ENCODE assay signal across 8 cellular contexts in the genomic region with DNA sequence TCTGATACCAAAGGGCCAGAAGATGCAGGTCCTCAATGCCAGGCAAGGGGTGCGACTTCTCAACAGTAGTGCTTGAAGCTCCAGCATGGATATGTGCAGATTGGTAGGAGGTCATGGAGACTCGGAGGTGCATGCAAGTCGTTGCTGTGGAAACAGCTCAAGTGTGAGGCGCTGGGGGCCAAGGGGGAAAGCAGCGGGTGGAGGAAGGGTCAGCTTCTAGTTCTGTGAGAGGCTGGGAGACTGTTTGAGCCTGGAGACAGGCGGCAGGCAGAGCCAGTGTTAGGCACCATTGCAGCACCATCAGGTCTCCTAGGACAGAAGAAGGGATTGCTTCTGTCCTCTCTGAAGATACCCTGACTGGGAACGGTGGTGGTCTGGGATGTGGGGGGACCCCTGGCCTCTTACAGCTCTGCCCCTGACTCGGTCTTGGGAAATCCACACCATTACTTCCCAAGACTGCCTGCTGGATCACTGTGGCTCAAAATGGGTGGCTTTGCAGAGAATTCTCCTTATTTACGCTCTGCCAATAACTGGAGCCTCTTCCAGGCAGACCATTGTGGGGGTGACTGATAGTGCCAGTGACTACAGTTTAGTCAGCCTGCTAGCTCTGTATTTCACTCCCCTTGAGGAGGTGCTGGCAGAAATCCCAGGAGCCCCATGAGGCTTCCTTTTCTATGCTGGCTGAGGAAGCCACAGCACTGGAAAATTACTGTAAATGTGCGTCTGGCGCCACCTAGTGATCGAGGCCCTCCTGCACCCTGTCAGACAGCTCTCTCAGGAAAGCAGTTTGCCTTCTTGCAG. TPM values are rescaled to one million over a fixed set of nuclear protein-coding genes. Genes with fewer than 3 reads are reported as not detected.
DNase-seq lines count a peak whose midpoint lies in the region; ATAC-seq and TF ChIP-seq lines count a peak whose summit lies in the region.

No MANE protein-coding gene starts in this region.

- H3K36me3 ChIP-seq in HCT116 (ENCODE audit: control insufficient read depth in 1 of 2, insufficient read depth in 2 of 2, low read length in 2 of 2) (no peaks in the 10 kb centered on the region), hepatocyte (replicated peaks; ENCODE audit: insufficient read depth, low read depth) (no peaks in the 10 kb centered on the region), smooth muscle cell (ENCODE audit: low read depth) (no peaks in the 10 kb centered on the region)

- H3K4me3 ChIP-seq in HCT116 (replicated peaks in 1 of 2; ENCODE audit: low read depth in 1 of 2, low read length in 2 of 2) = no peak overlapping the region
- H3K4me3 ChIP-seq in hepatocyte = no peak overlapping the region
- no peak overlapping the region for H3K4me3 ChIP-seq in smooth muscle cell

- H3K9me3 ChIP-seq in HCT116 (ENCODE audit: control insufficient read depth in 1 of 2, insufficient read depth in 1 of 2, low read depth in 1 of 2, low read length in 2 of 2) = no peaks in the 10 kb centered on the region
- no peaks in the 10 kb centered on the region for H3K9me3 ChIP-seq in hepatocyte (ENCODE audit: low read depth)
- H3K9me3 ChIP-seq in smooth muscle cell (replicated peaks; ENCODE audit: low read depth) = no peaks in the 10 kb centered on the region

- peak; percentile 91 for TF ChIP-seq RAD21 in HCT116 (IDR thresholded peaks at IDR 0.05; ENCODE audit: low read depth)

- H3K9ac ChIP-seq in HCT116 (ENCODE audit: low read length) = no peak overlapping the region
- H3K9ac ChIP-seq in smooth muscle cell (ENCODE audit: low read depth) = peak overlapping the region; percentile 66

- H3K4me1 Mint-ChIP-seq in T-helper 2 cell treated with Interferon-gamma antibody and Interleukin-4, amounts not matched to agents 5 μg/mL and 100 μg/mL, for 36 hours (ENCODE audit: low read depth) = no peaks in the 10 kb centered on the region

- H3K4me1 ChIP-seq in HCT116 (ENCODE audit: control insufficient read depth in 1 of 2, insufficient read depth in 2 of 2, low read length in 2 of 2) = peaks cover 4% of the 10 kb centered on the region in 2 experiments; a peak in 2 of 4 replicates
- peaks cover 6% of the 10 kb centered on the region for H3K4me1 ChIP-seq in hepatocyte (ENCODE audit: insufficient read depth)
- no peaks in the 10 kb centered on the region for H3K4me1 ChIP-seq in smooth muscle cell (ENCODE audit: low read depth)

- peak; percentile 97 for ATAC-seq in HCT116
- ATAC-seq in GM19328 (IDR thresholded peaks at IDR 0.05; ENCODE audit: unreplicated experiment) = no peak

- POLR2A ChIA-PET in HCT116 (lab: Charles Lee) = no interaction called here

- H3F3A ChIP-seq in smooth muscle cell (ENCODE audit: low read depth) = no peaks in the 10 kb centered on the region

- no peaks in the 10 kb centered on the region for H3K79me2 ChIP-seq in HCT116 (ENCODE audit: insufficient read depth, low read length)
- H3K79me2 ChIP-seq in hepatocyte = no peaks in the 10 kb centered on the region
- no peaks in the 10 kb centered on the region for H3K79me2 ChIP-seq in smooth muscle cell (ENCODE audit: low read depth)

- no peaks in the 10 kb centered on the region for H4K20me1 ChIP-seq in HCT116 (ENCODE audit: insufficient read depth)
- no peaks in the 10 kb centered on the region for H4K20me1 ChIP-seq in hepatocyte (ENCODE audit: insufficient read depth, poor library complexity, severe bottlenecking)
- H4K20me1 ChIP-seq in smooth muscle cell (ENCODE audit: low read depth) = no peaks in the 10 kb centered on the region

- H3K27me3 ChIP-seq in HCT116 (ENCODE audit: insufficient read depth, low read length) (no peaks in the 10 kb centered on the region), hepatocyte (no peaks in the 10 kb centered on the region), smooth muscle cell (ENCODE audit: low read depth) (no peaks in the 10 kb centered on the region)

- H2AFZ ChIP-seq in HCT116 (ENCODE audit: low read depth, low read length, poor library complexity, severe bottlenecking) (peak overlapping the region; percentile 36), hepatocyte (no peak overlapping the region), smooth muscle cell (ENCODE audit: low read depth) (peak overlapping the region; percentile 38)

- peaks cover 2% of the 10 kb centered on the region for H3K27me3 Mint-ChIP-seq in T-helper 2 cell treated with Interferon-gamma antibody and Interleukin-4, amounts not matched to agents 5 μg/mL and 100 μg/mL, for 36 hours (ENCODE audit: low read depth)

- H3K27ac ChIP-seq in HCT116 (ENCODE audit: low read depth, low read length) (no peak overlapping the region), hepatocyte (no peak overlapping the region), smooth muscle cell (ENCODE audit: low read depth) (peak overlapping the region; percentile 86)

- no peak for TF ChIP-seq POLR2A in HCT116 (IDR thresholded peaks at IDR 0.05; ENCODE audit: borderline replicate concordance, extremely low read depth, insufficient read depth, insufficient read length)

- RAD21 ChIA-PET in HCT116 (lab: Charles Lee; ENCODE audit: low non-redundant PET in 1 of 2, low total read pairs in 2 of 2, uncharacterized antibody in 2 of 2, unreplicated experiment in 2 of 2) = interaction anchor here (0.6 to 1.4 kb wide), 3 partner anchors 49 to 456 kb away, joined by 3 to 5 read pairs (median 3); no protein-coding TSS in a partner anchor

- TF ChIP-seq CTCF in HCT116 (IDR thresholded peaks at IDR 0.05 in 2 of 3, conservative IDR thresholded peaks at IDR 0.05 in 1 of 3; ENCODE audit: borderline replicate concordance in 1 of 3, insufficient read depth in 1 of 3, low read depth in 2 of 3, low read length in 2 of 3) = peak; percentile 76 to 97 (median 90)
- peak; percentile 96 for TF ChIP-seq CTCF in hepatocyte (IDR thresholded peaks at IDR 0.05; ENCODE audit: poor library complexity)
- peak; percentile 97 for TF ChIP-seq CTCF in smooth muscle cell (IDR thresholded peaks at IDR 0.05; ENCODE audit: borderline replicate concordance, insufficient read depth, poor library complexity, severe bottlenecking)

- BruUV-seq in HCT116 (replicated peaks; lab: Mats Ljungman, UMichigan) = no TSS peak

- H3K36me3 Mint-ChIP-seq in T-helper 2 cell treated with Interferon-gamma antibody and Interleukin-4, amounts not matched to agents 5 μg/mL and 100 μg/mL, for 36 hours (ENCODE audit: low read depth) = no peaks in the 10 kb centered on the region

- H3K4me2 ChIP-seq in HCT116 (ENCODE audit: low read length) = no peak overlapping the region
- H3K4me2 ChIP-seq in hepatocyte = no peak overlapping the region
- H3K4me2 ChIP-seq in smooth muscle cell = peak overlapping the region; percentile 58

- no peak overlapping the region for H3K4me3 Mint-ChIP-seq in T-helper 2 cell treated with Interferon-gamma antibody and Interleukin-4, amounts not matched to agents 5 μg/mL and 100 μg/mL, for 36 hours

- intact Hi-C loops in HCT116 (cut with micrococcal nuclease) = loop anchor here (1.0 to 5.0 kb wide), 4 partner anchors 49 to 618 kb away; no protein-coding TSS in a partner anchor

- DNase-seq in DMS53 (lab: John Stamatoyannopoulos, UW) (peak; percentile 57), HCT116 (ENCODE audit: low read depth, low spot score) (peak; percentile 68), NCI-H1694 treated with DMSO at 0.1 percent for 48 hours (lab: John Stamatoyannopoulos, UW) (peak; percentile 73), astrocyte of the hippocampus (ENCODE audit: low read depth, low spot score) (peak; percentile 97), hepatocyte (ENCODE audit: low spot score) (peak; percentile 93), smooth muscle cell (lab: John Stamatoyannopoulos, UW; ENCODE audit: unreplicated experiment) (peak; percentile 77)
- peak; percentile 39 for DNase-seq in T-helper 2 cell treated with Interferon-gamma antibody and Interleukin-4, amounts not matched to agents 5 μg/mL and 100 μg/mL, for 36 hours (ENCODE audit: low spot score)

- CTCF ChIA-PET in HCT116 (lab: Charles Lee) = interaction anchor here (0.7 to 4.0 kb wide), 9 partner anchors 9 to 553 kb away, joined by 3 to 21 read pairs (median 4); no protein-coding TSS in a partner anchor

- no peaks in the 10 kb centered on the region for H3K9me3 Mint-ChIP-seq in T-helper 2 cell treated with Interferon-gamma antibody and Interleukin-4, amounts not matched to agents 5 μg/mL and 100 μg/mL, for 36 hours

- no peaks in the 10 kb centered on the region for H3K9me2 ChIP-seq in HCT116 (ENCODE audit: insufficient read depth)
- H3K9me2 ChIP-seq in hepatocyte (replicated peaks; ENCODE audit: insufficient read depth) = no peaks in the 10 kb centered on the region

- H3K27ac Mint-ChIP-seq in T-helper 2 cell treated with Interferon-gamma antibody and Interleukin-4, amounts not matched to agents 5 μg/mL and 100 μg/mL, for 36 hours = no peak overlapping the region

- WGBS in hepatocyte (ENCODE audit: low lambda C conversion rate, missing lambda C conversion rate) = 71% methylated on average over 12 of the region's 12 CpGs
- WGBS in smooth muscle cell (ENCODE audit: low lambda C conversion rate) = 59% methylated on average over 12 of the region's 12 CpGs

TF ChIP-seq in HCT116, 20 proteins besides CTCF, POLR2A, EP300 and RAD21:
- TF ChIP-seq EZH2phosphoT487 (IDR thresholded peaks at IDR 0.05; ENCODE audit: borderline replicate concordance) (no peak), POLR2AphosphoS5 (IDR thresholded peaks at IDR 0.05; ENCODE audit: low read depth, low read length) (no peak), YY1 (IDR thresholded peaks at IDR 0.05; ENCODE audit: extremely low read depth, insufficient replicate concordance, low read depth, low read length) (no peak), EZH2 (IDR thresholded peaks at IDR 0.05) (no peak), SP1 (IDR thresholded peaks at IDR 0.05; ENCODE audit: low read depth) (0 out of 2 replicates have a peak, but pooled peaks have one; percentile 22)

RNA-seq across cellular contexts. Expression of a gene that starts 46.3 kb away (rescaled TPM):
- 23.5 TPM for total RNA-seq in HCT116 (2021; ENCODE audit: unreplicated experiment)
- polyA plus RNA-seq in HCT116 (2012) = 13.2 and 14.7 TPM in 2 replicates
- total RNA-seq in hepatocyte = 10.6 and 12.1 TPM in 2 replicates
- polyA plus RNA-seq in hepatocyte = 9.3 and 11.6 TPM in 2 replicates
- 7.9 and 12.2 TPM in 2 replicates for total RNA-seq in smooth muscle cell
- 5.5 and 6.5 TPM in 2 replicates for polyA plus RNA-seq in smooth muscle cell

Comparison
In these comparisons a context has a peak if more than half of its experiments do, and no peak if none do; other contexts are left out.
1. DNase-seq: peak in every context shown above with its lines; median percentile 97 in astrocyte of the hippocampus; 93 in hepatocyte; 77 in smooth muscle cell; 73 in NCI-H1694 treated with DMSO at 0.1 percent for 48 hours; 68 in HCT116; 57 in DMS53; 39 in T-helper 2 cell treated with Interferon-gamma antibody and Interleukin-4, amounts not matched to agents 5 μg/mL and 100 μg/mL, for 36 hours.